ENCODE assay signal across 1 cellular context in genomic region chr3:15899438-15899837, GRCh38.
TF ChIP-seq lines count a peak whose summit lies in the region.

No MANE protein-coding gene starts in this region.

TF ChIP-seq in K562, 482 proteins besides CTCF, POLR2A, EP300 and RAD21 (continued from another document and continues in another):
- TF ChIP-seq MTA1 (IDR thresholded peaks at IDR 0.05; ENCODE audit: borderline replicate concordance) (no peak), GMEB1 (CRISPR knock-in tag; IDR thresholded peaks at IDR 0.05) (no peak), PHB (CRISPR knock-in tag; IDR thresholded peaks at IDR 0.05) (no peak), SNIP1 (IDR thresholded peaks at IDR 0.05; ENCODE audit: low read depth) (no peak), RBBP5 (IDR thresholded peaks at IDR 0.05; ENCODE audit: borderline replicate concordance, insufficient read depth, low read length, poor library complexity, severe bottlenecking) (no peak), ZEB2 (IDR thresholded peaks at IDR 0.05) (no peak), ZBTB49 (CRISPR knock-in tag; IDR thresholded peaks at IDR 0.05; ENCODE audit: borderline replicate concordance) (no peak), FOXA1 (IDR thresholded peaks at IDR 0.05; ENCODE audit: borderline replicate concordance) (no peak), MYBL2 (IDR thresholded peaks at IDR 0.05; ENCODE audit: low read depth) (no peak), MYBL2 (CRISPR knock-in tag; IDR thresholded peaks at IDR 0.05; ENCODE audit: borderline replicate concordance) (no peak), CEBPB (tag; IDR thresholded peaks at IDR 0.05) (no peak), SPI1 (IDR thresholded peaks at IDR 0.05; ENCODE audit: borderline replicate concordance, low read depth, low read length) (no peak), HIVEP1 (CRISPR knock-in tag; IDR thresholded peaks at IDR 0.05) (no peak), IFI16 (CRISPR knock-in tag; IDR thresholded peaks at IDR 0.05) (no peak), ETS2 (tag; IDR thresholded peaks at IDR 0.05; ENCODE audit: borderline replicate concordance, poor library complexity, severe bottlenecking) (no peak), LCOR (CRISPR knock-in tag; IDR thresholded peaks at IDR 0.05) (no peak), ZNF518B (CRISPR knock-in tag; IDR thresholded peaks at IDR 0.05) (no peak), ZNF318 (IDR thresholded peaks at IDR 0.05; ENCODE audit: borderline replicate concordance in 1 of 2, low read depth in 1 of 2) (no peak), KAT7 (CRISPR knock-in tag; IDR thresholded peaks at IDR 0.05; ENCODE audit: borderline replicate concordance) (no peak), PURB (CRISPR knock-in tag; IDR thresholded peaks at IDR 0.05; ENCODE audit: low read depth) (no peak), POU5F1 (IDR thresholded peaks at IDR 0.05; ENCODE audit: borderline replicate concordance, low read depth, low read length, partially characterized antibody) (no peak), NR3C1 (CRISPR knock-in tag; IDR thresholded peaks at IDR 0.05) (no peak), E2F1 (CRISPR knock-in tag; IDR thresholded peaks at IDR 0.05) (no peak), ARHGAP35 (IDR thresholded peaks at IDR 0.05; ENCODE audit: partially characterized antibody) (no peak), MYC (IDR thresholded peaks at IDR 0.05; ENCODE audit: low read depth, low read length) (0 out of 2 replicates have a peak, but pooled peaks have one; percentile 19), MYC (CRISPR knock-in tag; IDR thresholded peaks at IDR 0.05; ENCODE audit: borderline replicate concordance, low read depth) (no peak), ADNP (tag; IDR thresholded peaks at IDR 0.05) (no peak), GABPA (tag; conservative IDR thresholded peaks at IDR 0.05; ENCODE audit: low read depth) (no peak), BCL6 (CRISPR knock-in tag; IDR thresholded peaks at IDR 0.05) (no peak), C11orf30 (IDR thresholded peaks at IDR 0.05; ENCODE audit: low read depth) (peak; percentile 88), CBFA2T3 (IDR thresholded peaks at IDR 0.05) (no peak), ARID1B (IDR thresholded peaks at IDR 0.05) (peak; percentile 30; the same call in 1 of the 2 replicates), SREBF1 (IDR thresholded peaks at IDR 0.05; ENCODE audit: borderline replicate concordance, low read depth, low read length) (no peak), RBM15 (IDR thresholded peaks at IDR 0.05; ENCODE audit: insufficient read depth, low read length) (no peak), HBP1 (CRISPR knock-in tag; IDR thresholded peaks at IDR 0.05) (no peak), GTF2B (IDR thresholded peaks at IDR 0.05; ENCODE audit: extremely low read depth, insufficient read length) (no peak), RBM34 (IDR thresholded peaks at IDR 0.05; ENCODE audit: borderline replicate concordance, insufficient read depth, low read length) (no peak), BMI1 (IDR thresholded peaks at IDR 0.05; ENCODE audit: low read length) (no peak), ZNF639 (CRISPR knock-in tag; conservative IDR thresholded peaks at IDR 0.05 in 1 of 2, IDR thresholded peaks at IDR 0.05 in 1 of 2) (no peak), ZKSCAN3 (CRISPR knock-in tag; IDR thresholded peaks at IDR 0.05) (no peak), GABPB1 (CRISPR knock-in tag; IDR thresholded peaks at IDR 0.05) (no peak)
